In the genomic region with DNA sequence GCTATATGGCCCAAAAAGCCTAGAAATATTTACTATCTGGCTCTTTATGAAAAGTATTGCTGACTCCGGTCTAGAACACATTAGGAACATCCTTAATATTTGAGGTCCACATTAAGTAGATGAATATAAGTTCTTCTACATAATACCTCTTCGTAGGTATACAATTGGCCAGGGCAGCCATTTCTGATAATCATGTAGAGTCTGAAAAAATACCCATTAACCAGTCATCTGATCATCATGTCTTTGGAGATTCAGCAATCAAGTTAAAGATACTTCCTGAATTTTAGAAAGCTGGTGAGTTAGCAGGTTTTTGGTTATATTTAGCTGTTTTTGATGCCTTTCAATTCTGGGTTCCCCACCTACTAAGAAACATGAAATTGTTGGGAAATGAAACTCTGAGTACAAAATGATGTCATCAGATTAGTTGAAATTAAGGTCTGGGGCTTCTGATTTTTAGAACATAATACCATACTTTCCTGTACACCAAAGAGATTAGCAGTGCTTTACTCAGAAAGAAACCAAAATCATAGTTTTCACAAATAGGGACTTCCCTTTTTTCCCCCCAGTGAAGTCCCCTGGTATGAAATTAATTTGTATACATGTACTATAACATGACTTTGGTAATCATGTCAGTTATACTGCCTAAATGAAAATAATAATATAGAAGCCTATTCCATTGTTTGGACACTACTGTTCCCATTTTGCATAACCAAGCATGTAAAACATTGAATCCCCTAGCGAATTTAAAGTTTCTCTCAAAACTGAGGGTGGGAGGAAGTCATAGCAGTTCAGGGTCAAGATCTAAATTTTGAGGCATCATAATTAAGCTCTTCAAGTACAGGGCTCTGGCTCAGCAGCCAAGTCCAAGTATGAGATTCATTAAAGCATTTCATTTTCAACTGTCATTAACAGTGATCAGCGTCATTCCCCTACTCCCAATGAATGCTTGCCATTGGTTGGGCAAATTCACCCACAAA, we compare ENCODE assay signal across 11 cellular contexts. TPM values are rescaled to one million over a fixed set of nuclear protein-coding genes. Genes with fewer than 3 reads are reported as not detected.
A peak's percentile ranks its signal among the peaks of the same experiment; 100 is the strongest.
DNase-seq lines count a peak whose midpoint lies in the region; ATAC-seq, FAIRE-seq and TF ChIP-seq lines count a peak whose summit lies in the region.
"Had no signal": no experiment of that assay in that cellular context is flagged by ENCODE, and none has a peak within 500 bp of the region (broad histone marks: within the 10 kb centered on the region; RNA-seq: fewer than 3 reads in every experiment).

No MANE protein-coding gene starts in this region.

- no peaks in the 10 kb centered on the region for H3K9me3 ChIP-seq in mucosa of descending colon

- H3K36me3 Mint-ChIP-seq in naive B cell = no peaks in the 10 kb centered on the region

- H3K4me1 Mint-ChIP-seq in naive B cell = peaks cover 0 to 9% (median 0%) of the 10 kb centered on the region in 3 donors
- H3K4me1 Mint-ChIP-seq: nephron had no signal

- H3K9me3 Mint-ChIP-seq in naive B cell = peaks cover 0 to 2% (median 0%) of the 10 kb centered on the region in 7 donors
- H3K9me3 Mint-ChIP-seq: nephron had no signal

- H3K4me3 ChIP-seq in mucosa of descending colon = no peak overlapping the region

- DNase-seq in naive B cell = no peak
- DNase-seq in H54 (ENCODE audit: insufficient read length, low spot score) = no peak
- DNase-seq in T1000 (lab: John Stamatoyannopoulos, UW) = no peak
- no peak for DNase-seq in mucosa of descending colon
- DNase-seq: activated CD4-positive, alpha-beta T cell treated with anti-CD3 and anti-CD28 coated beads for 4 hours; NCI-H1694 treated with DMSO at 0.1 percent for 48 hours had no signal

- no peaks in the 10 kb centered on the region for H3K4me1 ChIP-seq in mucosa of descending colon (ENCODE audit: low read depth)

- peak overlapping the region in 2 of 6 donors; percentile 18 to 64 for H3K27ac Mint-ChIP-seq in naive B cell
- H3K27ac Mint-ChIP-seq: nephron had no signal

- no peak for TF ChIP-seq POLR2A in H54 (IDR thresholded peaks at IDR 0.05; ENCODE audit: low read depth, low read length)

- no peaks in the 10 kb centered on the region for H3K36me3 ChIP-seq in mucosa of descending colon (ENCODE audit: low read depth)

- H3K27me3 Mint-ChIP-seq in naive B cell = peaks cover 20 to 24% (median 24%) of the 10 kb centered on the region in 3 donors

- FAIRE-seq in H54 (lab: Jason Lieb, UNC) = no peak
- FAIRE-seq: endometrium had no signal

- H3K4me3 Mint-ChIP-seq in naive B cell = no peak overlapping the region
- H3K4me3 Mint-ChIP-seq: nephron had no signal

- ATAC-seq in GM18907 (IDR thresholded peaks at IDR 0.05; ENCODE audit: unreplicated experiment) = peak; percentile 71
- peak; percentile 83 for ATAC-seq in GM21619 (IDR thresholded peaks at IDR 0.05; ENCODE audit: unreplicated experiment)
- peak; percentile 83 for ATAC-seq in HG03175 (IDR thresholded peaks at IDR 0.05; ENCODE audit: unreplicated experiment)
- peak; percentile 72 to 81 for ATAC-seq in naive B cell (ENCODE audit: low read depth in 2 of 2)
- no peak for ATAC-seq in mucosa of descending colon

- intact Hi-C loops in mucosa of descending colon (cut with DNase I, micrococcal nuclease) = no loop called here

- TF ChIP-seq CTCF in mucosa of descending colon (IDR thresholded peaks at IDR 0.05) = no peak

RNA-seq across cellular contexts. Expression of gene PRLR, which starts 18.0 kb away (rescaled TPM):
- polyA plus RNA-seq in naive B cell (ENCODE audit: low read depth in 6 of 6) = not detected
- total RNA-seq in mucosa of descending colon = 10 to 100 TPM; 10.3 to 47.1 (median 35.8) TPM
